ENCODE assay signal across 25 cellular contexts in genomic region chr14:65558363-65558762, GRCh38.
DNase-seq lines count a peak whose midpoint lies in the region; ATAC-seq and TF ChIP-seq lines count a peak whose summit lies in the region.
"Had no signal": no experiment of that assay in that cellular context is flagged by ENCODE, and none has a peak within 500 bp of the region (broad histone marks: within the 10 kb centered on the region; RNA-seq: fewer than 3 reads in every experiment).

No MANE protein-coding gene starts in this region.

- H3K27ac Mint-ChIP-seq in GM23338, result peak overlapping the region; percentile 74; the same call in 1 of the 2 replicates
- H3K27ac Mint-ChIP-seq in neural crest cell (ENCODE audit: unreplicated experiment), result peak overlapping the region; percentile 22
- H3K27ac Mint-ChIP-seq: CD14-positive monocyte; CD4-positive, alpha-beta T cell; CD8-positive, alpha-beta memory T cell; HFFc6 had no signal

- H3K4me3 ChIP-seq in heart left ventricle (no peak overlapping the region), right cardiac atrium (ENCODE audit: low read length) (no peak overlapping the region), GM23338 (no peak overlapping the region), suprapubic skin (no peak overlapping the region)
- H3K4me3 ChIP-seq: A549; BLaER1 treated with 17β-estradiol and CSF1 and Interleukin-3, amounts not matched to agents 10 nM and 100 nM; GM12878; HAP-1 had no signal

- H3K79me2 ChIP-seq in GM23338 (replicated peaks; ENCODE audit: insufficient read depth), result no peaks in the 10 kb centered on the region

- TF ChIP-seq CTCF in heart left ventricle (IDR thresholded peaks at IDR 0.05), result no peak
- TF ChIP-seq CTCF in GM23338 (conservative IDR thresholded peaks at IDR 0.05; ENCODE audit: low read depth in 2 of 2), result no peak
- TF ChIP-seq CTCF in neural crest cell (conservative IDR thresholded peaks at IDR 0.05), result no peak
- no peak for TF ChIP-seq CTCF in suprapubic skin (IDR thresholded peaks at IDR 0.05)

- peaks cover 0 to 6% (median 0%) of the 10 kb centered on the region in 12 donors for H3K4me1 ChIP-seq in heart left ventricle
- no peaks in the 10 kb centered on the region for H3K4me1 ChIP-seq in right cardiac atrium (ENCODE audit: control insufficient read depth, insufficient read depth, low read length)
- peaks cover 21% of the 10 kb centered on the region for H3K4me1 ChIP-seq in GM23338 (ENCODE audit: insufficient read depth)
- H3K4me1 ChIP-seq in suprapubic skin, result no peaks in the 10 kb centered on the region
- H3K4me1 ChIP-seq: A549; BE2C; BLaER1 treated with 17β-estradiol and CSF1 and Interleukin-3, amounts not matched to agents 10 nM and 100 nM had no signal

- ATAC-seq in heart left ventricle (peak; percentile 46 to 55 (median 51)), right cardiac atrium (no peak), GM23338 (no peak)
- ATAC-seq: A549, GM12878 had no signal

- no peak overlapping the region for H2AFZ ChIP-seq in GM23338

- H4K20me1 ChIP-seq in GM23338 (replicated peaks; ENCODE audit: insufficient read depth), result no peaks in the 10 kb centered on the region
- H4K20me1 ChIP-seq: BLaER1 treated with 17β-estradiol and CSF1 and Interleukin-3, amounts not matched to agents 10 nM and 100 nM had no signal

- H3K27ac ChIP-seq in heart left ventricle (no peak overlapping the region), right cardiac atrium (ENCODE audit: low read length) (no peak overlapping the region), GM23338 (ENCODE audit: low read depth) (no peak overlapping the region), suprapubic skin (no peak overlapping the region)
- H3K27ac ChIP-seq: A549; BLaER1 treated with 17β-estradiol and CSF1 and Interleukin-3, amounts not matched to agents 10 nM and 100 nM had no signal

- H3K27me3 Mint-ChIP-seq in GM23338 (ENCODE audit: insufficient read depth, low read depth, poor library complexity) (no peaks in the 10 kb centered on the region), neural crest cell (ENCODE audit: low read depth) (no peaks in the 10 kb centered on the region)
- H3K27me3 Mint-ChIP-seq: CD4-positive, alpha-beta T cell; CD8-positive, alpha-beta memory T cell had no signal

- peak; percentile 2 for DNase-seq in NCI-H2227 (lab: John Stamatoyannopoulos, UW; ENCODE audit: unreplicated experiment)
- DNase-seq in NCI-H2227 treated with DMSO at 0.1 percent for 48 hours (lab: John Stamatoyannopoulos, UW), result no peak
- DNase-seq in heart left ventricle, result no peak
- DNase-seq in right cardiac atrium, result no peak
- DNase-seq in GM23338 (ENCODE audit: low spot score), result no peak
- no peak for DNase-seq in neural crest cell (ENCODE audit: low read depth, low spot score)
- no peak for DNase-seq in foreskin melanocyte
- no peak for DNase-seq in suprapubic skin (ENCODE audit: low spot score in 2 of 2)
- DNase-seq: 8988T; ACHN; AML-193; BE2C; CD4-positive, alpha-beta T cell; CD8-positive, alpha-beta memory T cell; DMS 273 treated with DMSO at 0.1 percent for 48 hours; DMS79; EL; GDM1; GOT3; HFFc6 had no signal

- H3K9me3 ChIP-seq in heart left ventricle (peaks cover 0 to 7% (median 0%) of the 10 kb centered on the region in 12 donors), right cardiac atrium (ENCODE audit: control insufficient read depth, low read length) (no peaks in the 10 kb centered on the region), suprapubic skin (no peaks in the 10 kb centered on the region)
- H3K9me3 ChIP-seq: A549, BE2C, HAP-1 had no signal

- 42 to 59% (median 51%) methylated on average over 2 of the region's 2 CpGs for WGBS in heart left ventricle, 4 donors
- WGBS in right cardiac atrium, result 60% methylated on average over 2 of the region's 2 CpGs
- WGBS in suprapubic skin, result 77% methylated on average over 2 of the region's 2 CpGs

- H3K9me3 Mint-ChIP-seq in GM23338 (no peaks in the 10 kb centered on the region), neural crest cell (no peaks in the 10 kb centered on the region)
- H3K9me3 Mint-ChIP-seq: CD14-positive monocyte; CD4-positive, alpha-beta T cell; CD8-positive, alpha-beta memory T cell; HFFc6 had no signal

- H3K4me1 Mint-ChIP-seq in GM23338 (peaks cover 14% of the 10 kb centered on the region; the same call in 2 of the 3 replicates), neural crest cell (no peaks in the 10 kb centered on the region)
- H3K4me1 Mint-ChIP-seq: CD14-positive monocyte had no signal

- peaks cover 0 to 17% (median 0%) of the 10 kb centered on the region in 9 donors for H3K36me3 ChIP-seq in heart left ventricle
- H3K36me3 ChIP-seq in GM23338 (ENCODE audit: insufficient read depth), result no peaks in the 10 kb centered on the region
- H3K36me3 ChIP-seq in suprapubic skin, result no peaks in the 10 kb centered on the region
- H3K36me3 ChIP-seq: BE2C, HAP-1 had no signal

- H3K9me2 ChIP-seq in GM23338 (ENCODE audit: insufficient read depth), result no peaks in the 10 kb centered on the region

- H3K4me3 Mint-ChIP-seq in GM23338 (no peak overlapping the region), neural crest cell (no peak overlapping the region)
- H3K4me3 Mint-ChIP-seq: CD14-positive monocyte; CD4-positive, alpha-beta T cell; CD8-positive, alpha-beta memory T cell; HFFc6 had no signal

- no peak overlapping the region for H3K4me2 ChIP-seq in GM23338
- H3K4me2 ChIP-seq: A549; BLaER1 treated with 17β-estradiol and CSF1 and Interleukin-3, amounts not matched to agents 10 nM and 100 nM had no signal

- intact Hi-C loops in heart left ventricle (cut with DNase I), result no loop called here
- intact Hi-C loops in right cardiac atrium (cut with DNase I), result no loop called here

- TF ChIP-seq EP300 in suprapubic skin (IDR thresholded peaks at IDR 0.05), result no peak

- H3K27me3 ChIP-seq in heart left ventricle, result no peaks in the 10 kb centered on the region
- no peaks in the 10 kb centered on the region for H3K27me3 ChIP-seq in right cardiac atrium (ENCODE audit: control insufficient read depth, insufficient read depth)
- H3K27me3 ChIP-seq in GM23338 (ENCODE audit: insufficient read depth), result no peaks in the 10 kb centered on the region
- no peaks in the 10 kb centered on the region for H3K27me3 ChIP-seq in suprapubic skin
- H3K27me3 ChIP-seq: BE2C; BLaER1 treated with 17β-estradiol and CSF1 and Interleukin-3, amounts not matched to agents 10 nM and 100 nM had no signal

- H3F3A ChIP-seq in GM23338 (replicated peaks; ENCODE audit: low read depth), result no peaks in the 10 kb centered on the region

- no peaks in the 10 kb centered on the region for H3K36me3 Mint-ChIP-seq in GM23338 (ENCODE audit: low read depth)
- H3K36me3 Mint-ChIP-seq in neural crest cell (ENCODE audit: low read depth), result peaks cover 4% of the 10 kb centered on the region

- TF ChIP-seq POLR2A in heart left ventricle (IDR thresholded peaks at IDR 0.05), result no peak
- TF ChIP-seq POLR2A in suprapubic skin (IDR thresholded peaks at IDR 0.05), result no peak

TF ChIP-seq in GM23338, 12 proteins besides CTCF, POLR2A, EP300 and RAD21 (continues in another document):
- no peak for TF ChIP-seq ETS1 (IDR thresholded peaks at IDR 0.05)

Comparison
In these comparisons a context has a peak if more than half of its experiments do, and no peak if none do; other contexts are left out.
1. ATAC-seq: peak in heart left ventricle (4 of 4); none in right cardiac atrium (0 of 2) and GM23338 (single experiment).